In the genomic region with DNA sequence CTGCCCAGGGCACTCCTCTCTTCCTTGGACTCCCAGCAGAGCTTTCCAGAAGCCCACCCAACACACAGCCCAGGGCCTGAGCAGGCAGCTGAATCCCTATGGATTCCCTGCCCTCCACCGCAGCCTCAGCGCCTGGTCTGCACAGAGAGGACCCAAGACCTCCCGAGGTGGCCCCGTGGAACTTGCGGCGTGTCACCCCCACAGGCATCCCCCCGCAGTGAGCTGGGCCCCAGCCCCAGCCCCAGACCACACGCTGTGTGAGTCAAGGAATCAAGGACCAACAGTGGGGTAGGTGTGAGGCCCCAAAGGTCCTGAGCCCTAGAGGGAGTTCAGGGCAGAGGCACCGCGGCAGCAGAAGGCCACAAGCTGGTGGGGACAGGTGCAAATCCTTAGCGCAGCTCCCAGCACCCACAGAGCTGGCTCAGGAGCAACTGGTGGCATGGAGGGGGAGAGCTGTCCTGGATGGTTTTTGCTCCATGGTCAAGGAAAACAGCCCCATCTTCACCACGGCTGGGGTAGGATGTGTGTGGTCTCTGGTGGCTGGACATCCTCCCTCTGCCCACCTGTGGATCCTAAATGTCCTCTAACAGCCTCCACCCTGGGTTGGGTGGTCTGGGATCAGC, we compare ENCODE assay signal across 8 cellular contexts. TPM values are rescaled to one million over a fixed set of nuclear protein-coding genes. Genes with fewer than 3 reads are reported as not detected.
DNase-seq lines count a peak whose midpoint lies in the region; TF ChIP-seq lines count a peak whose summit lies in the region.

No MANE protein-coding gene starts in this region.

- H3K4me1 ChIP-seq in esophagus squamous epithelium = peaks cover 64 to 100% (median 88%) of the 10 kb centered on the region in 3 donors
- peaks cover 28 to 41% of the 10 kb centered on the region in 2 donors for H3K4me1 ChIP-seq in neuronal stem cell (ENCODE audit: control insufficient read depth in 2 of 2, insufficient read depth in 1 of 2, low read depth in 1 of 2, low read length in 2 of 2)

- no peak overlapping the region for H2AFZ ChIP-seq in neuronal stem cell (ENCODE audit: low read length)

- H3K4me2 ChIP-seq in neuronal stem cell (ENCODE audit: insufficient read depth, low read length, poor library complexity, severe bottlenecking) = no peak overlapping the region

- TF ChIP-seq CTCF in esophagus squamous epithelium (IDR thresholded peaks at IDR 0.05) = no peak

- H2BK5ac ChIP-seq in neuronal stem cell (ENCODE audit: low read length) = no peak overlapping the region

- H3K4me3 ChIP-seq in esophagus squamous epithelium (no peak overlapping the region), neuronal stem cell (ENCODE audit: low read length in 2 of 2) (no peak overlapping the region)

- DNase-seq in stimulated activated CD4-positive, alpha-beta T cell treated with anti-CD3 and anti-CD28 coated beads, Interleukin-15, amount 100 ng/mL, for 24 hours = peak; percentile 0
- no peak for DNase-seq in stimulated activated CD4-positive, alpha-beta T cell treated with anti-CD3 and anti-CD28 coated beads, Interleukin-2, amount 100 ng/mL, for 24 hours
- DNase-seq in esophagus squamous epithelium (lab: John Stamatoyannopoulos, UW) (no peak), neuronal stem cell (ENCODE audit: low spot score) (no peak), NCI-H446 treated with DMSO at 0.1 percent for 48 hours (lab: John Stamatoyannopoulos, UW) (no peak), NCI-H2196 (lab: John Stamatoyannopoulos, UW; ENCODE audit: unreplicated experiment) (no peak), Kasumi-1 (lab: John Stamatoyannopoulos, UW) (no peak), cerebellar cortex (ENCODE audit: low spot score) (no peak)

- H2BK120ac ChIP-seq in neuronal stem cell (ENCODE audit: low read depth, low read length) = no peak overlapping the region

- H2BK15ac ChIP-seq in neuronal stem cell (ENCODE audit: low read length) = no peak overlapping the region

- no peak overlapping the region for H4K8ac ChIP-seq in neuronal stem cell (ENCODE audit: low read depth, low read length)

- peak overlapping the region; percentile 50 for H4K91ac ChIP-seq in neuronal stem cell (ENCODE audit: low read depth, low read length, poor library complexity)

- H3K27ac ChIP-seq in esophagus squamous epithelium = peak overlapping the region in 3 of 4 donors; percentile 32 to 97 (median 40)
- no peak overlapping the region for H3K27ac ChIP-seq in neuronal stem cell (replicated peaks; ENCODE audit: low read length)

- TF ChIP-seq POLR2A in esophagus squamous epithelium (IDR thresholded peaks at IDR 0.05) = no peak

- no peak overlapping the region for H3K4ac ChIP-seq in neuronal stem cell (ENCODE audit: low read length)

- peak overlapping the region; percentile 76 for H3K18ac ChIP-seq in neuronal stem cell (ENCODE audit: low read length)

- H3K14ac ChIP-seq in neuronal stem cell (ENCODE audit: low read length) = peak overlapping the region; percentile 42

- H3K79me1 ChIP-seq in neuronal stem cell (ENCODE audit: low read depth, low read length) = peaks cover 41% of the 10 kb centered on the region

- peaks cover 0 to 35% (median 5%) of the 10 kb centered on the region in 3 donors for H3K36me3 ChIP-seq in esophagus squamous epithelium
- peaks cover 3 to 94% of the 10 kb centered on the region in 2 donors for H3K36me3 ChIP-seq in neuronal stem cell (replicated peaks in 1 of 2; ENCODE audit: control insufficient read depth in 2 of 2, insufficient read depth in 2 of 2, low read length in 2 of 2)

- H2AK5ac ChIP-seq in neuronal stem cell (ENCODE audit: low read depth, low read length) = peak overlapping the region; percentile 57

- H3K27me3 ChIP-seq in esophagus squamous epithelium (no peaks in the 10 kb centered on the region), neuronal stem cell (ENCODE audit: control insufficient read depth in 3 of 3, insufficient read depth in 3 of 3, low read depth in 1 of 3, low read length in 3 of 3) (no peaks in the 10 kb centered on the region)

- H3K9me3 ChIP-seq in esophagus squamous epithelium (no peaks in the 10 kb centered on the region), neuronal stem cell (replicated peaks in 1 of 2; ENCODE audit: control insufficient read depth in 2 of 2, insufficient read depth in 1 of 2, low read depth in 1 of 2, low read length in 2 of 2) (no peaks in the 10 kb centered on the region)

- peak overlapping the region; percentile 37 for H3K23ac ChIP-seq in neuronal stem cell (ENCODE audit: low read depth, low read length, poor library complexity)

- intact Hi-C loops in esophagus squamous epithelium (cut with DNase I) = loop anchor here (10.0 kb wide), 1 partner anchor 125 kb away; no protein-coding TSS in a partner anchor

- peak overlapping the region; percentile 5 for H3K9ac ChIP-seq in neuronal stem cell (ENCODE audit: low read depth, low read length, poor library complexity)

- 82% methylated on average over 2 of the region's 12 CpGs; no CpG with 5 or more reads in 1 of the 2 donors for WGBS in esophagus squamous epithelium, 2 donors
- no CpG with 5 or more reads among the region's 12 CpGs for WGBS in neuronal stem cell (ENCODE audit: extremely low coverage in 2 of 2, insufficient read length in 2 of 2, insufficient replicate concordance in 1 of 2), 2 donors

- H2BK12ac ChIP-seq in neuronal stem cell (ENCODE audit: low read length) = no peak overlapping the region

RNA-seq across cellular contexts. Expression of a gene that starts 8.5 kb away (rescaled TPM):
- 10 to 100 TPM; 44.7 to 73.8 (median 56.8) TPM for total RNA-seq in esophagus squamous epithelium
- 32.8 TPM for polyA plus RNA-seq in neuronal stem cell (2013, experiment 1 of 2)
- 32.8 TPM for polyA plus RNA-seq in neuronal stem cell (2013, experiment 2 of 2)
